In the genomic region with DNA sequence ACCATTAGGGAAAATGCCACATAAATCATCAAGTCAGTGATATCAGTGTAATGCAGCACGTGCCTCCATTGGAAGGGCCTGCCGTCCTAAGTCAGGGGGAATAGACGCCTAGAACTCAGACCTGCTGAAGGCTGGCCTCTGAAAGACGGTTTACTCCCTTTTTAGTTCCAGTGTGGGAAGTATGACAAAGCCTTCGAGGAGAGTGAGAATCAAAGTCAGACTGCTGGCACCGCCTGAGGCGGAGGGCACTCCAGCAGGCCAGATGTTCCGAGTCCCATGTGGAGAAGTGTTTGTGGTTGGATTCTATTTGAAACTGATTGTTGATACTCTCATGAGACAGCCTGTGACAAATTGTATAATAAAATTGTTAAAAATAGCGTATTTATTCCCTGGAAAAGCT, we compare ENCODE assay signal across 1 cellular context.
TF ChIP-seq lines count a peak whose summit lies in the region.

No MANE protein-coding gene starts in this region.

TF ChIP-seq in IMR-90, 13 proteins besides CTCF, POLR2A, EP300 and RAD21:
- TF ChIP-seq FOS (IDR thresholded peaks at IDR 0.05; ENCODE audit: low read depth, low read length) (no peak), BHLHE40 (IDR thresholded peaks at IDR 0.05; ENCODE audit: low read depth, low read length) (no peak), RFX5 (IDR thresholded peaks at IDR 0.05; ENCODE audit: low read depth, low read length) (no peak), SMC3 (IDR thresholded peaks at IDR 0.05; ENCODE audit: low read depth, low read length) (no peak), MXI1 (IDR thresholded peaks at IDR 0.05; ENCODE audit: borderline replicate concordance, low read depth, low read length) (no peak), CEBPB (IDR thresholded peaks at IDR 0.05; ENCODE audit: low read depth, low read length) (no peak), MAZ (IDR thresholded peaks at IDR 0.05; ENCODE audit: borderline replicate concordance, low read depth, low read length) (no peak), RCOR1 (IDR thresholded peaks at IDR 0.05; ENCODE audit: insufficient replicate concordance, low read length) (no peak), CHD1 (IDR thresholded peaks at IDR 0.05; ENCODE audit: low read depth, low read length) (no peak), NFE2L2 (IDR thresholded peaks at IDR 0.05; ENCODE audit: low read depth, low read length) (no peak), MAFK (IDR thresholded peaks at IDR 0.05; ENCODE audit: low read depth, low read length) (no peak)
- TF ChIP-seq, protein P1, sequence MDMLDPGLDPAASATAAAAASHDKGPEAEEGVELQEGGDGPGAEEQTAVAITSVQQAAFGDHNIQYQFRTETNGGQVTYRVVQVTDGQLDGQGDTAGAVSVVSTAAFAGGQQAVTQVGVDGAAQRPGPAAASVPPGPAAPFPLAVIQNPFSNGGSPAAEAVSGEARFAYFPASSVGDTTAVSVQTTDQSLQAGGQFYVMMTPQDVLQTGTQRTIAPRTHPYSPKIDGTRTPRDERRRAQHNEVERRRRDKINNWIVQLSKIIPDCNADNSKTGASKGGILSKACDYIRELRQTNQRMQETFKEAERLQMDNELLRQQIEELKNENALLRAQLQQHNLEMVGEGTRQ (IDR thresholded peaks at IDR 0.05; ENCODE audit: low read depth, low read length), result no peak
- TF ChIP-seq, protein P2, sequence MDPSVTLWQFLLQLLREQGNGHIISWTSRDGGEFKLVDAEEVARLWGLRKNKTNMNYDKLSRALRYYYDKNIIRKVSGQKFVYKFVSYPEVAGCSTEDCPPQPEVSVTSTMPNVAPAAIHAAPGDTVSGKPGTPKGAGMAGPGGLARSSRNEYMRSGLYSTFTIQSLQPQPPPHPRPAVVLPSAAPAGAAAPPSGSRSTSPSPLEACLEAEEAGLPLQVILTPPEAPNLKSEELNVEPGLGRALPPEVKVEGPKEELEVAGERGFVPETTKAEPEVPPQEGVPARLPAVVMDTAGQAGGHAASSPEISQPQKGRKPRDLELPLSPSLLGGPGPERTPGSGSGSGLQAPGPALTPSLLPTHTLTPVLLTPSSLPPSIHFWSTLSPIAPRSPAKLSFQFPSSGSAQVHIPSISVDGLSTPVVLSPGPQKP (IDR thresholded peaks at IDR 0.05; ENCODE audit: borderline replicate concordance, low read depth, low read length), result no peak
